Comparison of ENCODE assay signal across 16 cellular contexts in genomic region chr6:44808148-44808547, GRCh38.
A peak's percentile ranks its signal among the peaks of the same experiment; 100 is the strongest.
DNase-seq lines count a peak whose midpoint lies in the region; ATAC-seq and TF ChIP-seq lines count a peak whose summit lies in the region.
"Had no signal": no experiment of that assay in that cellular context is flagged by ENCODE, and none has a peak within 500 bp of the region (broad histone marks: within the 10 kb centered on the region; RNA-seq: fewer than 3 reads in every experiment).

No MANE protein-coding gene starts in this region.

- H3K79me2 ChIP-seq in SK-N-SH (ENCODE audit: insufficient read depth): no peaks in the 10 kb centered on the region
- H3K79me2 ChIP-seq in trophoblast cell (ENCODE audit: control insufficient read depth, insufficient read depth, low read length, poor library complexity): no peaks in the 10 kb centered on the region

- TF ChIP-seq CTCF in SK-N-SH (IDR thresholded peaks at IDR 0.05): no peak
- no peak for TF ChIP-seq CTCF in foreskin keratinocyte (conservative IDR thresholded peaks at IDR 0.05)

- H3K27ac ChIP-seq in SK-N-SH (ENCODE audit: low read depth in 2 of 2, low read length in 1 of 2) (no peak overlapping the region), foreskin keratinocyte (peak overlapping the region; percentile 3), trophoblast cell (ENCODE audit: low read depth, low read length) (peak overlapping the region; percentile 37)
- H3K27ac ChIP-seq: 22Rv1, BLaER1, C4-2B had no signal

- no peak overlapping the region for H2BK5ac ChIP-seq in trophoblast cell (ENCODE audit: low read depth, low read length, poor library complexity)

- H3K27me3 ChIP-seq in SK-N-SH (ENCODE audit: insufficient read depth) (no peaks in the 10 kb centered on the region), foreskin keratinocyte (no peaks in the 10 kb centered on the region), trophoblast cell (ENCODE audit: insufficient read depth, low read length) (no peaks in the 10 kb centered on the region)
- H3K27me3 ChIP-seq: BLaER1 had no signal

- H3K4me2 ChIP-seq in SK-N-SH: no peak overlapping the region
- no peak overlapping the region for H3K4me2 ChIP-seq in trophoblast cell (ENCODE audit: low read length)
- H3K4me2 ChIP-seq: BLaER1 had no signal

- no peak overlapping the region for H4K8ac ChIP-seq in trophoblast cell (ENCODE audit: low read depth, low read length)

- H3K4me1 ChIP-seq in SK-N-SH (ENCODE audit: control insufficient read depth in 1 of 2, insufficient read depth in 2 of 2, low read depth in 1 of 2, low read length in 1 of 2) (peaks cover 7 to 21% of the 10 kb centered on the region in 2 experiments; a peak in 2 of 4 replicates), foreskin keratinocyte (no peaks in the 10 kb centered on the region), trophoblast cell (ENCODE audit: control insufficient read depth in 1 of 2, insufficient read depth in 2 of 2, low read length in 2 of 2) (peaks cover 18 to 22% of the 10 kb centered on the region in 2 experiments)
- H3K4me1 ChIP-seq: BLaER1, Caco-2 had no signal

- no peak overlapping the region for H3K4ac ChIP-seq in trophoblast cell (ENCODE audit: low read depth, low read length)

- WGBS in SK-N-SH (ENCODE audit: low lambda C conversion rate): 92% methylated on average over 5 of the region's 5 CpGs
- no CpG with 5 or more reads among the region's 5 CpGs for WGBS in trophoblast cell (ENCODE audit: extremely low coverage, insufficient coverage, insufficient read length)

- H3K36me3 ChIP-seq in SK-N-SH (replicated peaks in 1 of 2; ENCODE audit: control insufficient read depth in 1 of 2, insufficient read depth in 2 of 2, low read length in 1 of 2) (no peaks in the 10 kb centered on the region), trophoblast cell (ENCODE audit: control insufficient read depth in 1 of 2, insufficient read depth in 2 of 2, low read length in 2 of 2) (no peaks in the 10 kb centered on the region)
- H3K36me3 ChIP-seq: BLaER1 had no signal

- H2BK12ac ChIP-seq in trophoblast cell (ENCODE audit: low read length): no peak overlapping the region

- H4K91ac ChIP-seq in trophoblast cell (ENCODE audit: low read depth, low read length): no peak overlapping the region

- H4K12ac ChIP-seq in trophoblast cell (ENCODE audit: low read depth, low read length): no peak overlapping the region

- TF ChIP-seq EP300 in SK-N-SH (IDR thresholded peaks at IDR 0.05; ENCODE audit: borderline replicate concordance in 1 of 2, low read depth in 1 of 2, low read length in 1 of 2): no peak

- no peak overlapping the region for H2BK120ac ChIP-seq in trophoblast cell (ENCODE audit: insufficient read depth, low read length, poor library complexity)

- DNase-seq in SK-N-SH (no peak), foreskin keratinocyte (peak in 1 of 2 donors; percentile 2), trophoblast cell (no peak), NCI-H2171 treated with DMSO at 0.1 percent for 48 hours (lab: John Stamatoyannopoulos, UW) (no peak)
- DNase-seq in stimulated activated CD4-positive, alpha-beta T cell treated with anti-CD3 and anti-CD28 coated beads, Interleukin-15, amount 100 ng/mL, for 24 hours: no peak
- DNase-seq: Caco-2; CD4-positive, CD25-positive, alpha-beta regulatory T cell; CD8-positive, alpha-beta T cell; DMS153; DND-41; H7; HCEC 1CT had no signal

- ATAC-seq in SK-N-SH treated with all-trans-retinoic acid at 6 μM for 48 hours: no peak
- peak; percentile 47 for ATAC-seq in foreskin keratinocyte
- ATAC-seq: CD8-positive, alpha-beta T cell had no signal

- no peak overlapping the region for H2AK5ac ChIP-seq in trophoblast cell (ENCODE audit: low read length)

- no peak overlapping the region for H3K23ac ChIP-seq in trophoblast cell (ENCODE audit: low read length)

- H3K9me2 ChIP-seq in SK-N-SH: no peaks in the 10 kb centered on the region

- H3K9me3 ChIP-seq in SK-N-SH (no peaks in the 10 kb centered on the region), trophoblast cell (ENCODE audit: insufficient read depth, low read depth, low read length) (no peaks in the 10 kb centered on the region)
- H3K9me3 ChIP-seq: BLaER1, Caco-2 had no signal

- no peak overlapping the region for H2AFZ ChIP-seq in SK-N-SH (ENCODE audit: low read depth)
- no peak overlapping the region for H2AFZ ChIP-seq in trophoblast cell (ENCODE audit: insufficient read depth, low read length, poor library complexity)

- H4K20me1 ChIP-seq in SK-N-SH (ENCODE audit: insufficient read depth): no peaks in the 10 kb centered on the region
- H4K20me1 ChIP-seq: BLaER1 had no signal

- POLR2A ChIA-PET in SK-N-SH (lab: Yijun Ruan, JAX): no interaction called here

- H3K18ac ChIP-seq in trophoblast cell (ENCODE audit: low read length): no peak overlapping the region

- H3K9ac ChIP-seq in SK-N-SH: no peak overlapping the region
- no peak overlapping the region for H3K9ac ChIP-seq in trophoblast cell (ENCODE audit: low read length)
- H3K9ac ChIP-seq: BLaER1 had no signal

- H3K79me1 ChIP-seq in trophoblast cell (ENCODE audit: low read length): peaks cover 6% of the 10 kb centered on the region

- CTCF ChIA-PET in SK-N-SH (lab: Yijun Ruan, JAX): no interaction called here

- H3K4me3 ChIP-seq in SK-N-SH (ENCODE audit: low read depth in 2 of 2, low read length in 1 of 2) (no peak overlapping the region), trophoblast cell (ENCODE audit: low read depth, low read length) (no peak overlapping the region)
- H3K4me3 ChIP-seq: BLaER1 had no signal

- H3F3A ChIP-seq in SK-N-SH (replicated peaks; ENCODE audit: insufficient read depth): peaks cover 3% of the 10 kb centered on the region

- H3K14ac ChIP-seq in trophoblast cell (ENCODE audit: low read length): no peak overlapping the region

- no peak for TF ChIP-seq RAD21 in SK-N-SH (IDR thresholded peaks at IDR 0.05; ENCODE audit: low read length)

TF ChIP-seq in SK-N-SH treated with all-trans-retinoic acid at 6 μM for 48 hours, 23 proteins besides CTCF, POLR2A, EP300 and RAD21:
- TF ChIP-seq ISL1 (CRISPR knock-in tag; IDR thresholded peaks at IDR 0.05) (peak; percentile 11; the same call in 1 of the 2 replicates), CREB5 (CRISPR knock-in tag; IDR thresholded peaks at IDR 0.05; ENCODE audit: low read depth) (no peak)

TF ChIP-seq in SK-N-SH, 30 proteins besides CTCF, POLR2A, EP300 and RAD21:
- TF ChIP-seq TEAD4 (IDR thresholded peaks at IDR 0.05; ENCODE audit: borderline replicate concordance, insufficient read depth): no peak
- TF ChIP-seq USF2 (IDR thresholded peaks at IDR 0.05; ENCODE audit: borderline replicate concordance, low read depth, low read length): no peak
- TF ChIP-seq SMC3 (IDR thresholded peaks at IDR 0.05; ENCODE audit: low read depth, low read length): no peak
- TF ChIP-seq FOXJ3 (CRISPR knock-in tag; IDR thresholded peaks at IDR 0.05): no peak
- TF ChIP-seq NFIC (IDR thresholded peaks at IDR 0.05; ENCODE audit: borderline replicate concordance): no peak
- no peak for TF ChIP-seq NRF1 (IDR thresholded peaks at IDR 0.05; ENCODE audit: low read depth, low read length)
- TF ChIP-seq FOXM1 (IDR thresholded peaks at IDR 0.05; ENCODE audit: low read depth): no peak
- TF ChIP-seq IRF3 (IDR thresholded peaks at IDR 0.05; ENCODE audit: low read depth, low read length): no peak
- TF ChIP-seq RFX5 (IDR thresholded peaks at IDR 0.05; ENCODE audit: low read length): no peak
- TF ChIP-seq EZH2phosphoT487 (IDR thresholded peaks at IDR 0.05; ENCODE audit: borderline replicate concordance, low read depth): no peak
- no peak for TF ChIP-seq MEF2A (IDR thresholded peaks at IDR 0.05; ENCODE audit: borderline replicate concordance, low read depth)
- TF ChIP-seq RXRA (IDR thresholded peaks at IDR 0.05; ENCODE audit: borderline replicate concordance, low read depth): no peak

Comparison
In these comparisons a context has a peak if more than half of its experiments do, and no peak if none do; other contexts are left out.
1. H3K27ac ChIP-seq: peak in foreskin keratinocyte (single experiment) and trophoblast cell (single experiment); none in SK-N-SH (0 of 2).